In genomic region chr22:32622004-32622761, GRCh38 we compare ENCODE assay signal across 9 cellular contexts.
DNase-seq lines count a peak whose midpoint lies in the region; ATAC-seq and TF ChIP-seq lines count a peak whose summit lies in the region.
"Had no signal": no experiment of that assay in that cellular context is flagged by ENCODE, and none has a peak within 500 bp of the region (broad histone marks: within the 10 kb centered on the region; RNA-seq: fewer than 3 reads in every experiment).

No MANE protein-coding gene starts in this region.

- H3K27ac ChIP-seq in heart right ventricle, result peak overlapping the region; percentile 67 to 93 (median 89)
- peak overlapping the region; percentile 100 for H3K27ac ChIP-seq in neuronal stem cell (replicated peaks; ENCODE audit: low read length)

- H2AK5ac ChIP-seq in neuronal stem cell (ENCODE audit: low read depth, low read length), result no peak overlapping the region

- H4K91ac ChIP-seq in neuronal stem cell (ENCODE audit: low read depth, low read length, poor library complexity), result no peak overlapping the region

- H3K36me3 ChIP-seq in heart right ventricle (no peaks in the 10 kb centered on the region), neuronal stem cell (replicated peaks in 1 of 2; ENCODE audit: control insufficient read depth in 2 of 2, insufficient read depth in 2 of 2, low read length in 2 of 2) (no peaks in the 10 kb centered on the region)

- 27 to 35% methylated on average over 10 of the region's 10 CpGs for WGBS in heart right ventricle, 2 donors
- no CpG with 5 or more reads among the region's 10 CpGs for WGBS in neuronal stem cell (ENCODE audit: extremely low coverage in 2 of 2, insufficient read length in 2 of 2, insufficient replicate concordance in 1 of 2), 2 donors

- H3K4me1 Mint-ChIP-seq in WTC11, result peaks cover 22% of the 10 kb centered on the region
- H3K4me1 Mint-ChIP-seq: stimulated activated memory B cell treated with anti-CD40 and anti-IgM and Interleukin-4, amounts not matched to agents 10 μg/mL and 1 μg/mL and 100 μg/mL, for 72 hours had no signal

- H2AFZ ChIP-seq in neuronal stem cell (ENCODE audit: low read length), result peak overlapping the region; percentile 85

- H3K9me3 ChIP-seq in heart right ventricle (peaks cover 0 to 14% (median 7%) of the 10 kb centered on the region in 11 donors), neuronal stem cell (replicated peaks in 1 of 2; ENCODE audit: control insufficient read depth in 2 of 2, insufficient read depth in 1 of 2, low read depth in 1 of 2, low read length in 2 of 2) (no peaks in the 10 kb centered on the region)

- H3K4me2 ChIP-seq in neuronal stem cell (ENCODE audit: insufficient read depth, low read length, poor library complexity, severe bottlenecking), result peak overlapping the region; percentile 32

- peaks cover 36 to 90% (median 76%) of the 10 kb centered on the region in 9 donors for H3K4me1 ChIP-seq in heart right ventricle
- peaks cover 3 to 22% of the 10 kb centered on the region in 2 donors for H3K4me1 ChIP-seq in neuronal stem cell (ENCODE audit: control insufficient read depth in 2 of 2, insufficient read depth in 1 of 2, low read depth in 1 of 2, low read length in 2 of 2)

- no peak for TF ChIP-seq CTCF in WTC11 (IDR thresholded peaks at IDR 0.05)
- TF ChIP-seq CTCF in heart right ventricle (IDR thresholded peaks at IDR 0.05), result no peak

- H3K9me3 Mint-ChIP-seq in WTC11, result peaks cover 10% of the 10 kb centered on the region

- H3K27me3 ChIP-seq in heart right ventricle, result no peaks in the 10 kb centered on the region
- H3K27me3 ChIP-seq in neuronal stem cell (ENCODE audit: control insufficient read depth in 3 of 3, insufficient read depth in 3 of 3, low read depth in 1 of 3, low read length in 3 of 3), result no peaks in the 10 kb centered on the region

- H2BK12ac ChIP-seq in neuronal stem cell (ENCODE audit: low read length), result peak overlapping the region; percentile 14

- H3K4me3 ChIP-seq in heart right ventricle (no peak overlapping the region), neuronal stem cell (ENCODE audit: low read length in 2 of 2) (peak overlapping the region in 1 of 2 donors; percentile 11)

- H3K4ac ChIP-seq in neuronal stem cell (ENCODE audit: low read length), result no peak overlapping the region

- H3K4me3 Mint-ChIP-seq in WTC11, result peak overlapping the region; percentile 7; the same call in 1 of the 2 replicates
- H3K4me3 Mint-ChIP-seq: stimulated activated memory B cell treated with anti-CD40 and anti-IgM and Interleukin-4, amounts not matched to agents 10 μg/mL and 1 μg/mL and 100 μg/mL, for 72 hours had no signal

- H3K79me1 ChIP-seq in neuronal stem cell (ENCODE audit: low read depth, low read length), result no peaks in the 10 kb centered on the region

- H3K18ac ChIP-seq in neuronal stem cell (ENCODE audit: low read length), result peak overlapping the region; percentile 2

- peaks cover 5% of the 10 kb centered on the region for H3K27me3 Mint-ChIP-seq in WTC11 (ENCODE audit: low read depth)

- H3K9ac ChIP-seq in neuronal stem cell (ENCODE audit: low read depth, low read length, poor library complexity), result no peak overlapping the region

- H2BK5ac ChIP-seq in neuronal stem cell (ENCODE audit: low read length), result no peak overlapping the region

- no peak overlapping the region for H3K14ac ChIP-seq in neuronal stem cell (ENCODE audit: low read length)

- no peak overlapping the region for H3K23ac ChIP-seq in neuronal stem cell (ENCODE audit: low read depth, low read length, poor library complexity)

- H2BK120ac ChIP-seq in neuronal stem cell (ENCODE audit: low read depth, low read length), result no peak overlapping the region

- POLR2A ChIA-PET in WTC11 (lab: Charles Lee), result interaction anchor here (0.7 to 0.9 kb wide), 2 partner anchors 180 to 260 kb away, joined by 4 to 5 read pairs; partner anchors contain the start of gene TIMP3

- H3K27ac Mint-ChIP-seq in WTC11, result peak overlapping the region; percentile 91
- H3K27ac Mint-ChIP-seq: stimulated activated memory B cell treated with anti-CD40 and anti-IgM and Interleukin-4, amounts not matched to agents 10 μg/mL and 1 μg/mL and 100 μg/mL, for 72 hours had no signal

- peaks cover 4% of the 10 kb centered on the region for H3K36me3 Mint-ChIP-seq in WTC11
- H3K36me3 Mint-ChIP-seq: stimulated activated memory B cell treated with anti-CD40 and anti-IgM and Interleukin-4, amounts not matched to agents 10 μg/mL and 1 μg/mL and 100 μg/mL, for 72 hours had no signal

- no peak overlapping the region for H2BK15ac ChIP-seq in neuronal stem cell (ENCODE audit: low read length)

- CTCF ChIA-PET in WTC11 (lab: Charles Lee), result interaction anchor here (0.6 to 3.9 kb wide), 14 partner anchors 38 to 587 kb away, joined by 3 to 26 read pairs (median 4); no protein-coding TSS in a partner anchor

- intact Hi-C loops in heart right ventricle (cut with DNase I), result loop anchor here in 6 of 10 donors (2.0 to 10.0 kb wide), 6 partner anchors 87 to 140 kb away; no protein-coding TSS in a partner anchor

- peak; percentile 26 for DNase-seq in A172 (ENCODE audit: low spot score)
- peak; percentile 64 for DNase-seq in WTC11 (ENCODE audit: low spot score)
- DNase-seq in heart right ventricle, result peak; percentile 50 to 67
- peak; percentile 83 for DNase-seq in neuronal stem cell (ENCODE audit: low spot score)
- no peak for DNase-seq in activated gamma-delta T cell treated with Interleukin-2 at 50 U/mL for 16 hours
- no peak for DNase-seq in activated CD4-positive, alpha-beta T cell treated with anti-CD3 and anti-CD28 coated beads, Interleukin-2, amount 50 U/mL, for 1 hour

- ATAC-seq in WTC11, result peak; percentile 96
- ATAC-seq in heart right ventricle, result peak; percentile 51 to 79 (median 71)
- ATAC-seq in GM21367 (IDR thresholded peaks at IDR 0.05; ENCODE audit: unreplicated experiment), result no peak
- ATAC-seq in GM18868 (IDR thresholded peaks at IDR 0.05; ENCODE audit: unreplicated experiment), result no peak
- ATAC-seq: stimulated activated memory B cell treated with anti-CD40 and anti-IgM and Interleukin-4, amounts not matched to agents 10 μg/mL and 1 μg/mL and 100 μg/mL, for 72 hours had no signal

- no peak overlapping the region for H4K8ac ChIP-seq in neuronal stem cell (ENCODE audit: low read depth, low read length)

TF ChIP-seq in WTC11, 78 proteins besides CTCF, POLR2A, EP300 and RAD21:
- TF ChIP-seq ZSCAN18 (CRISPR knock-in tag; IDR thresholded peaks at IDR 0.05) (no peak), FOXJ3 (CRISPR knock-in tag; IDR thresholded peaks at IDR 0.05; ENCODE audit: borderline replicate concordance) (no peak), GABPB1 (CRISPR knock-in tag; IDR thresholded peaks at IDR 0.05) (0 out of 2 replicates have a peak, but pooled peaks have one; percentile 28), ATF2 (CRISPR knock-in tag; IDR thresholded peaks at IDR 0.05; ENCODE audit: borderline replicate concordance, low read depth) (no peak), ZNF219 (CRISPR knock-in tag; IDR thresholded peaks at IDR 0.05; ENCODE audit: borderline replicate concordance) (no peak), TEAD4 (CRISPR knock-in tag; IDR thresholded peaks at IDR 0.05) (0 out of 2 replicates have a peak, but pooled peaks have one; percentile 23), HMGXB4 (CRISPR knock-in tag; IDR thresholded peaks at IDR 0.05) (no peak), NFYB (CRISPR knock-in tag; conservative IDR thresholded peaks at IDR 0.05; ENCODE audit: low read depth) (no peak), E2F4 (CRISPR knock-in tag; IDR thresholded peaks at IDR 0.05; ENCODE audit: borderline replicate concordance, low read depth) (no peak)
TF ChIP-seq in WTC11: peak in this region for 2.

Comparison
In these comparisons a context has a peak if more than half of its experiments do, and no peak if none do; other contexts are left out.
1. DNase-seq: peak in A172 (single experiment), WTC11 (single experiment), heart right ventricle (2 of 2) and neuronal stem cell (single experiment); none in activated gamma-delta T cell treated with Interleukin-2 at 50 U/mL for 16 hours (single experiment) and activated CD4-positive, alpha-beta T cell treated with anti-CD3 and anti-CD28 coated beads, Interleukin-2, amount 50 U/mL, for 1 hour (single experiment).
2. ATAC-seq: peak in WTC11 (single experiment) and heart right ventricle (8 of 8); none in GM21367 (single experiment) and GM18868 (single experiment).